31 cellular contexts compared by ENCODE assay signal in genomic region chr16:58670946-58671583, GRCh38.
"Had no signal": no experiment of that assay in that cellular context is flagged by ENCODE, and none has a peak within 500 bp of the region (broad histone marks: within the 10 kb centered on the region; RNA-seq: fewer than 3 reads in every experiment).

No MANE protein-coding gene starts in this region.

- H3K27me3 ChIP-seq: left lung, pancreas, sigmoid colon, stomach, testis, thyroid gland, transverse colon, upper lobe of left lung, vagina had no signal

- H3K4me3 ChIP-seq: left lung, lower lobe of right lung, pancreas, prostate gland, sigmoid colon, smooth muscle cell, stomach, testis, thyroid gland, transverse colon, upper lobe of left lung, vagina had no signal

- H3K36me3 Mint-ChIP-seq: natural killer cell had no signal

- H3K27ac Mint-ChIP-seq: mesothelial cell of epicardium; natural killer cell; stimulated activated naive B cell treated with anti-CD40 and anti-IgM and Interleukin-4, amounts not matched to agents 10 μg/mL and 1 μg/mL and 100 μg/mL, for 72 hours had no signal

- H3K9me3 Mint-ChIP-seq: immature natural killer cell; mesothelial cell of epicardium; naive B cell; natural killer cell; nephron progenitor cell; stimulated activated naive B cell treated with anti-CD40 and anti-IgM and Interleukin-4, amounts not matched to agents 10 μg/mL and 1 μg/mL and 100 μg/mL, for 72 hours had no signal

- H3K9me3 ChIP-seq: left lung, lower lobe of right lung, pancreas, prostate gland, sigmoid colon, stomach, testis, thyroid gland, transverse colon, upper lobe of left lung, vagina had no signal

- H3K36me3 ChIP-seq: pancreas, prostate gland, transverse colon, vagina had no signal

- ATAC-seq: left colon; left lung; natural killer cell; pancreas; stimulated activated naive B cell treated with anti-CD40 and anti-IgM and Interleukin-4, amounts not matched to agents 10 μg/mL and 1 μg/mL and 100 μg/mL, for 72 hours; stimulated activated naive CD8-positive, alpha-beta T cell treated with anti-CD3 and anti-CD28 coated beads, Interleukin-15, Interleukin-2, amounts not matched to agents 100 U/mL and 50 U/mL, for 24 hours had no signal

- H3K27me3 Mint-ChIP-seq: naive B cell; stimulated activated naive B cell treated with anti-CD40 and anti-IgM and Interleukin-4, amounts not matched to agents 10 μg/mL and 1 μg/mL and 100 μg/mL, for 72 hours had no signal

- H3K4me3 Mint-ChIP-seq: immature natural killer cell; mesothelial cell of epicardium; naive B cell; natural killer cell; nephron progenitor cell; stimulated activated naive B cell treated with anti-CD40 and anti-IgM and Interleukin-4, amounts not matched to agents 10 μg/mL and 1 μg/mL and 100 μg/mL, for 72 hours had no signal

- H3K4me1 Mint-ChIP-seq: immature natural killer cell, mesothelial cell of epicardium, naive B cell, natural killer cell, nephron progenitor cell had no signal

- DNase-seq: hypothalamus; immature natural killer cell; kidney; left colon; left lung; lower lobe of right lung; mammary epithelial cell; mesendoderm; naive B cell; natural killer cell; nephron progenitor cell; nucleus accumbens; pancreas; retina; right cardiac atrium; sigmoid colon; stimulated activated CD4-positive, alpha-beta T cell treated with anti-CD3 and anti-CD28 coated beads, Interleukin-1b, Interleukin-23, amount 100 ng/mL, for 48 hours; stimulated activated CD4-positive, alpha-beta T cell treated with anti-CD3 and anti-CD28 coated beads, Interleukin-2, amount 100 ng/mL, for 48 hours; stimulated activated CD4-positive, alpha-beta T cell treated with anti-CD3 and anti-CD28 coated beads, Interleukin-4, amount 100 ng/mL, for 4 hours; stimulated activated CD8-positive, alpha-beta memory T cell treated with anti-CD3 and anti-CD28 coated beads, Interleukin-4, amount 100 ng/mL, for 48 hours; stimulated activated naive B cell treated with anti-CD40 and anti-IgM and Interleukin-4, amounts not matched to agents 10 μg/mL and 1 μg/mL and 100 μg/mL, for 72 hours; stimulated activated naive CD8-positive, alpha-beta T cell treated with anti-CD3 and anti-CD28 coated beads, Interleukin-15, Interleukin-2, amounts not matched to agents 100 U/mL and 50 U/mL, for 24 hours; stomach; testis; thyroid gland; transverse colon had no signal
